In genomic region chr6:169022079-169022478, GRCh38 we compare ENCODE assay signal across 24 cellular contexts.
DNase-seq lines count a peak whose midpoint lies in the region; ATAC-seq, FAIRE-seq and TF ChIP-seq lines count a peak whose summit lies in the region.
"Had no signal": no experiment of that assay in that cellular context is flagged by ENCODE, and none has a peak within 500 bp of the region (broad histone marks: within the 10 kb centered on the region; RNA-seq: fewer than 3 reads in every experiment).

No MANE protein-coding gene starts in this region.

- no TSS peak for BruUV-seq in PC-3 (replicated peaks; lab: Mats Ljungman, UMichigan)

- H3K9ac ChIP-seq in SK-N-SH (no peak overlapping the region), PC-3 (ENCODE audit: low read length) (no peak overlapping the region)

- no peaks in the 10 kb centered on the region for H3K27me3 ChIP-seq in SK-N-SH (ENCODE audit: insufficient read depth)
- no peaks in the 10 kb centered on the region for H3K27me3 ChIP-seq in PC-3 (ENCODE audit: low read length)
- H3K27me3 ChIP-seq in foreskin keratinocyte = no peaks in the 10 kb centered on the region
- H3K27me3 ChIP-seq: ovary had no signal

- no peaks in the 10 kb centered on the region for H3K79me2 ChIP-seq in SK-N-SH (ENCODE audit: insufficient read depth)
- no peaks in the 10 kb centered on the region for H3K79me2 ChIP-seq in PC-3 (ENCODE audit: low read length)

- H3K9me3 ChIP-seq in SK-N-SH = no peaks in the 10 kb centered on the region
- H3K9me3 ChIP-seq in PC-3 (ENCODE audit: low read length) = no peaks in the 10 kb centered on the region
- H3K9me3 ChIP-seq: ovary had no signal

- H4K20me1 ChIP-seq in SK-N-SH (ENCODE audit: insufficient read depth) (no peaks in the 10 kb centered on the region), PC-3 (ENCODE audit: low read length) (no peaks in the 10 kb centered on the region)

- no peak overlapping the region for H2AFZ ChIP-seq in SK-N-SH (ENCODE audit: low read depth)
- no peak overlapping the region for H2AFZ ChIP-seq in PC-3 (ENCODE audit: low read length)
- H2AFZ ChIP-seq: PC-9 had no signal

- TF ChIP-seq CTCF in SK-N-SH (IDR thresholded peaks at IDR 0.05) (no peak), PC-3 (conservative IDR thresholded peaks at IDR 0.05; ENCODE audit: low read depth, low read length) (0 out of 2 replicates have a peak, but pooled peaks have one; percentile 27), foreskin keratinocyte (conservative IDR thresholded peaks at IDR 0.05) (peak; percentile 4)

- CTCF ChIA-PET in SK-N-SH (lab: Yijun Ruan, JAX) = interaction anchor here (0.6 to 1.7 kb wide), 5 partner anchors 11 to 1563 kb away, joined by 3 to 5 read pairs (median 3); no protein-coding TSS in a partner anchor
- CTCF ChIA-PET in PC-3 (lab: Charles Lee) = no interaction called here

- TF ChIP-seq RAD21 in SK-N-SH (IDR thresholded peaks at IDR 0.05; ENCODE audit: low read length) = peak; percentile 36

- H3K4me1 ChIP-seq in SK-N-SH (ENCODE audit: control insufficient read depth in 1 of 2, insufficient read depth in 2 of 2, low read depth in 1 of 2, low read length in 1 of 2) = no peaks in the 10 kb centered on the region; a peak in 1 of 4 replicates
- H3K4me1 ChIP-seq in PC-3 (ENCODE audit: insufficient read depth, low read length) = no peaks in the 10 kb centered on the region
- H3K4me1 ChIP-seq in foreskin keratinocyte = no peaks in the 10 kb centered on the region

- 64% methylated on average over 12 of the region's 12 CpGs for WGBS in SK-N-SH (ENCODE audit: low lambda C conversion rate)

- H3K27ac ChIP-seq in SK-N-SH (ENCODE audit: low read depth in 2 of 2, low read length in 1 of 2) (no peak overlapping the region), PC-3 (ENCODE audit: low read length) (no peak overlapping the region), foreskin keratinocyte (no peak overlapping the region)
- H3K27ac ChIP-seq: ovary, PC-9, skin epidermis had no signal

- TF ChIP-seq EP300 in SK-N-SH (IDR thresholded peaks at IDR 0.05; ENCODE audit: borderline replicate concordance in 1 of 2, low read depth in 1 of 2, low read length in 1 of 2) = no peak

- ATAC-seq in SK-N-SH treated with all-trans-retinoic acid at 6 μM for 48 hours (no peak), PC-3 (no peak), foreskin keratinocyte (no peak)
- ATAC-seq: activated CD4-positive, alpha-beta T cell treated with anti-CD3 and anti-CD28 coated beads for 36 hours; activated naive CD4-positive, alpha-beta T cell treated with anti-CD3 and anti-CD28 coated beads, Interleukin-2, amount 50 U/mL, for 72 hours; left colon had no signal

- POLR2A ChIA-PET in SK-N-SH (lab: Yijun Ruan, JAX) (no interaction called here), PC-3 (lab: Charles Lee; ENCODE audit: unreplicated experiment) (no interaction called here)

- DNase-seq in SK-N-SH (peak; percentile 44), PC-3 (no peak), foreskin keratinocyte (no peak), NCI-H226 (no peak), H54 (ENCODE audit: insufficient read length, low spot score) (no peak)
- no peak for DNase-seq in stimulated activated CD4-positive, alpha-beta T cell treated with anti-CD3 and anti-CD28 coated beads, Interleukin-15, amount 100 ng/mL, for 24 hours
- DNase-seq: activated CD4-positive, alpha-beta T cell treated with anti-CD3 and anti-CD28 coated beads for 36 hours; activated T-cell treated with anti-CD3 and anti-CD28 coated beads for 4 hours; DMS 273 treated with DMSO at 0.1 percent for 48 hours; EL; GOT3; hippocampal formation; left colon; NCI-H1436 treated with DMSO at 0.1 percent for 48 hours; NCI-H510A; nephron progenitor cell; ovary; PC-9; stimulated activated naive CD4-positive, alpha-beta T cell had no signal

- intact Hi-C loops in PC-3 (cut with micrococcal nuclease) = no loop called here

- TF ChIP-seq POLR2A in H54 (IDR thresholded peaks at IDR 0.05; ENCODE audit: low read depth, low read length) = no peak

- no peak for FAIRE-seq in H54 (lab: Jason Lieb, UNC)
- FAIRE-seq: GM18507, GM19239 had no signal

- H3K9me2 ChIP-seq in SK-N-SH (no peaks in the 10 kb centered on the region), PC-3 (replicated peaks; ENCODE audit: low read length) (no peaks in the 10 kb centered on the region)

- no peak overlapping the region for H3K4me3 ChIP-seq in SK-N-SH (ENCODE audit: low read depth in 2 of 2, low read length in 1 of 2)
- no peak overlapping the region for H3K4me3 ChIP-seq in PC-3 (ENCODE audit: low read length)
- H3K4me3 ChIP-seq: ovary, PC-9, skin epidermis had no signal

- no peaks in the 10 kb centered on the region for H3F3A ChIP-seq in SK-N-SH (replicated peaks; ENCODE audit: insufficient read depth)
- H3F3A ChIP-seq in PC-3 (ENCODE audit: low read length, unreplicated experiment) = no peaks in the 10 kb centered on the region

- H3K4me2 ChIP-seq in SK-N-SH = no peak overlapping the region
- no peak overlapping the region for H3K4me2 ChIP-seq in PC-3 (ENCODE audit: low read length)
- H3K4me2 ChIP-seq: PC-9 had no signal

- no peaks in the 10 kb centered on the region for H3K36me3 ChIP-seq in SK-N-SH (replicated peaks in 1 of 2; ENCODE audit: control insufficient read depth in 1 of 2, insufficient read depth in 2 of 2, low read length in 1 of 2)
- no peaks in the 10 kb centered on the region for H3K36me3 ChIP-seq in PC-3 (ENCODE audit: low read depth, low read length)
- H3K36me3 ChIP-seq: ovary had no signal

TF ChIP-seq in SK-N-SH, 30 proteins besides CTCF, POLR2A, EP300 and RAD21:
- TF ChIP-seq TAF1 (IDR thresholded peaks at IDR 0.05; ENCODE audit: borderline replicate concordance, low read depth, low read length) = no peak
- TF ChIP-seq RCOR1 (IDR thresholded peaks at IDR 0.05; ENCODE audit: low read length) = no peak
- TF ChIP-seq TCF12 (IDR thresholded peaks at IDR 0.05) = no peak
- TF ChIP-seq SMC3 (IDR thresholded peaks at IDR 0.05; ENCODE audit: low read depth, low read length) = peak; percentile 22; the same call in 1 of the 2 replicates
- no peak for TF ChIP-seq ELF1 (IDR thresholded peaks at IDR 0.05)
- no peak for TF ChIP-seq CHD2 (IDR thresholded peaks at IDR 0.05; ENCODE audit: low read length, partially characterized antibody)

TF ChIP-seq in SK-N-SH treated with all-trans-retinoic acid at 6 μM for 48 hours, 23 proteins besides CTCF, POLR2A, EP300 and RAD21:
- TF ChIP-seq BACH2 (CRISPR knock-in tag; IDR thresholded peaks at IDR 0.05; ENCODE audit: borderline replicate concordance) (no peak), RARB (CRISPR knock-in tag; IDR thresholded peaks at IDR 0.05) (no peak), CSDC2 (CRISPR knock-in tag; IDR thresholded peaks at IDR 0.05) (no peak), ESRRG (CRISPR knock-in tag; IDR thresholded peaks at IDR 0.05) (no peak), OSR1 (CRISPR knock-in tag; IDR thresholded peaks at IDR 0.05) (no peak), ZNF70 (CRISPR knock-in tag; IDR thresholded peaks at IDR 0.05) (no peak), TCF4 (CRISPR knock-in tag; IDR thresholded peaks at IDR 0.05; ENCODE audit: borderline replicate concordance) (no peak), SNAI2 (CRISPR knock-in tag; IDR thresholded peaks at IDR 0.05) (no peak)
- TF ChIP-seq, protein P1, sequence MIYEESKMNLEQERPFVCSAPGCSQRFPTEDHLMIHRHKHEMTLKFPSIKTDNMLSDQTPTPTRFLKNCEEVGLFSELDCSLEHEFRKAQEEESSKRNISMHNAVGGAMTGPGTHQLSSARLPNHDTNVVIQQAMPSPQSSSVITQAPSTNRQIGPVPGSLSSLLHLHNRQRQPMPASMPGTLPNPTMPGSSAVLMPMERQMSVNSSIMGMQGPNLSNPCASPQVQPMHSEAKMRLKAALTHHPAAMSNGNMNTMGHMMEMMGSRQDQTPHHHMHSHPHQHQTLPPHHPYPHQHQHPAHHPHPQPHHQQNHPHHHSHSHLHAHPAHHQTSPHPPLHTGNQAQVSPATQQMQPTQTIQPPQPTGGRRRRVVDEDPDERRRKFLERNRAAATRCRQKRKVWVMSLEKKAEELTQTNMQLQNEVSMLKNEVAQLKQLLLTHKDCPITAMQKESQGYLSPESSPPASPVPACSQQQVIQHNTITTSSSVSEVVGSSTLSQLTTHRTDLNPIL (CRISPR knock-in tag; IDR thresholded peaks at IDR 0.05; ENCODE audit: low read depth) = no peak
- TF ChIP-seq, protein P2, sequence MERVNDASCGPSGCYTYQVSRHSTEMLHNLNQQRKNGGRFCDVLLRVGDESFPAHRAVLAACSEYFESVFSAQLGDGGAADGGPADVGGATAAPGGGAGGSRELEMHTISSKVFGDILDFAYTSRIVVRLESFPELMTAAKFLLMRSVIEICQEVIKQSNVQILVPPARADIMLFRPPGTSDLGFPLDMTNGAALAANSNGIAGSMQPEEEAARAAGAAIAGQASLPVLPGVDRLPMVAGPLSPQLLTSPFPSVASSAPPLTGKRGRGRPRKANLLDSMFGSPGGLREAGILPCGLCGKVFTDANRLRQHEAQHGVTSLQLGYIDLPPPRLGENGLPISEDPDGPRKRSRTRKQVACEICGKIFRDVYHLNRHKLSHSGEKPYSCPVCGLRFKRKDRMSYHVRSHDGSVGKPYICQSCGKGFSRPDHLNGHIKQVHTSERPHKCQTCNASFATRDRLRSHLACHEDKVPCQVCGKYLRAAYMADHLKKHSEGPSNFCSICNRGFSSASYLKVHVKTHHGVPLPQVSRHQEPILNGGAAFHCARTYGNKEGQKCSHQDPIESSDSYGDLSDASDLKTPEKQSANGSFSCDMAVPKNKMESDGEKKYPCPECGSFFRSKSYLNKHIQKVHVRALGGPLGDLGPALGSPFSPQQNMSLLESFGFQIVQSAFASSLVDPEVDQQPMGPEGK (CRISPR knock-in tag; IDR thresholded peaks at IDR 0.05; ENCODE audit: borderline replicate concordance) = no peak
TF ChIP-seq in SK-N-SH treated with all-trans-retinoic acid at 6 μM for 48 hours: peak in this region for 0.
